Comparison of ENCODE assay signal across 1 cellular context in the genomic region with DNA sequence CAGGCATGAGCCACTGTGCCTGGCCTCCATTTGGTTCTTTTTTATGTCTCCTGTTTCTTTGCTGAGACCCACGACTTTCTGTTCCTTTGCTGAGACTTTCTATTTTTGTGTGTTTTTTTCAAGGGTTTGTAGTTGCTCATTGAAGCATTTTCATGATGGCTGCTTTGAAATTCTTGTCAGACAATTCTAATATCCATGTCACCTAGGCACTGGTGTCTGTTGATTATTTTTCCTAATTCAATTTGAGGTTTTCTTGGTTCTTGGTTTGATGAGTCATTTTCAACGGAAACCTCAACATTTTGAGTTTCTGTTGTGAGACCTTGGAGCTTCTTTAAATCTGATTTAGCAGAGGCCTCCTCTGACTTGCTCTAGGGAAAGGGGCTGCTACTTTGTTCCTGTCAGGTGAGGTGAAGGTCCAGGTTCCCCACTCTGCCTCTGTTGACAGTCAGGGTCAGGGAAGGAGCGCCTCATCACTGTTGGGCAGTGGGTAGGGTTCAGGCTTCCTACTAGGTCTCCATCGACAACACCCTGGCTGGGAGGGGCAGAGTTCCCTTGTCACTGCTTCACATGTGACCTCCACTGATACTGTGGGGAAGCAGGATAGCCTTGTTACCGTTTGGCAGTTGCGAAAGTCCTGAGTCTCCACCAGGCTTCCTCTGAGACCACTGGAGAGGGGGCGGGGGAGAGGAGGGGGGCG.
TF ChIP-seq lines count a peak whose summit lies in the region.

No MANE protein-coding gene starts in this region.

TF ChIP-seq in K562, 482 proteins besides CTCF, POLR2A, EP300 and RAD21 (continued from another document):
- TF ChIP-seq, protein P1, sequence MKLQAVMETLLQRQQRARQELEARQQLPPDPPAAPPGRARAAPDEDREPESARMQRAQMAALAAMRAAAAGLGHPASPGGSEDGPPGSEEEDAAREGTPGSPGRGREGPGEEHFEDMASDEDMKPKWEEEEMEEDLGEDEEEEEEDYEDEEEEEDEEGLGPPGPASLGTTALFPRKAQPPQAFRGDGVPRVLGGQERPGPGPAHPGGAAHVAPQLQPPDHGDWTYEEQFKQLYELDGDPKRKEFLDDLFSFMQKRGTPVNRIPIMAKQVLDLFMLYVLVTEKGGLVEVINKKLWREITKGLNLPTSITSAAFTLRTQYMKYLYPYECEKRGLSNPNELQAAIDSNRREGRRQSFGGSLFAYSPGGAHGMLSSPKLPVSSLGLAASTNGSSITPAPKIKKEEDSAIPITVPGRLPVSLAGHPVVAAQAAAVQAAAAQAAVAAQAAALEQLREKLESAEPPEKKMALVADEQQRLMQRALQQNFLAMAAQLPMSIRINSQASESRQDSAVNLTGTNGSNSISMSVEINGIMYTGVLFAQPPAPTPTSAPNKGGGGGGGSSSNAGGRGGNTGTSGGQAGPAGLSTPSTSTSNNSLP (IDR thresholded peaks at IDR 0.05; ENCODE audit: borderline replicate concordance, low read depth, low read length): no peak
- no peak for TF ChIP-seq GATAD2B (IDR thresholded peaks at IDR 0.05; ENCODE audit: borderline replicate concordance)
- TF ChIP-seq ZBTB1 (CRISPR knock-in tag; IDR thresholded peaks at IDR 0.05; ENCODE audit: borderline replicate concordance, low read depth): no peak
- TF ChIP-seq MAFK (IDR thresholded peaks at IDR 0.05; ENCODE audit: low read length): peak; percentile 23; the same call in 1 of the 2 replicates
- TF ChIP-seq, protein P2, sequence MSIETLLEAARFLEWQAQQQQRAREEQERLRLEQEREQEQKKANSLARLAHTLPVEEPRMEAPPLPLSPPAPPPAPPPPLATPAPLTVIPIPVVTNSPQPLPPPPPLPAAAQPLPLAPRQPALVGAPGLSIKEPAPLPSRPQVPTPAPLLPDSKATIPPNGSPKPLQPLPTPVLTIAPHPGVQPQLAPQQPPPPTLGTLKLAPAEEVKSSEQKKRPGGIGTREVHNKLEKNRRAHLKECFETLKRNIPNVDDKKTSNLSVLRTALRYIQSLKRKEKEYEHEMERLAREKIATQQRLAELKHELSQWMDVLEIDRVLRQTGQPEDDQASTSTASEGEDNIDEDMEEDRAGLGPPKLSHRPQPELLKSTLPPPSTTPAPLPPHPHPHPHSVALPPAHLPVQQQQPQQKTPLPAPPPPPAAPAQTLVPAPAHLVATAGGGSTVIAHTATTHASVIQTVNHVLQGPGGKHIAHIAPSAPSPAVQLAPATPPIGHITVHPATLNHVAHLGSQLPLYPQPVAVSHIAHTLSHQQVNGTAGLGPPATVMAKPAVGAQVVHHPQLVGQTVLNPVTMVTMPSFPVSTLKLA (conservative IDR thresholded peaks at IDR 0.05): peak; percentile 39 to 65; a peak in 2 of 4 replicates
- no peak for TF ChIP-seq ZNF3 (CRISPR knock-in tag; IDR thresholded peaks at IDR 0.05)
- TF ChIP-seq, protein P3, sequence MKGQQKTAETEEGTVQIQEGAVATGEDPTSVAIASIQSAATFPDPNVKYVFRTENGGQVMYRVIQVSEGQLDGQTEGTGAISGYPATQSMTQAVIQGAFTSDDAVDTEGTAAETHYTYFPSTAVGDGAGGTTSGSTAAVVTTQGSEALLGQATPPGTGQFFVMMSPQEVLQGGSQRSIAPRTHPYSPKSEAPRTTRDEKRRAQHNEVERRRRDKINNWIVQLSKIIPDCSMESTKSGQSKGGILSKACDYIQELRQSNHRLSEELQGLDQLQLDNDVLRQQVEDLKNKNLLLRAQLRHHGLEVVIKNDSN (CRISPR knock-in tag; IDR thresholded peaks at IDR 0.05): peak; percentile 85
- TF ChIP-seq PTRF (tag; IDR thresholded peaks at IDR 0.05): peak; percentile 67; the same call in 1 of the 2 replicates
- TF ChIP-seq POLR2H (tag; IDR thresholded peaks at IDR 0.05; ENCODE audit: low read depth): 0 out of 2 replicates have a peak, but pooled peaks have one; percentile 20
